In genomic region chr12:94650143-94651056, GRCh38 we compare ENCODE assay signal across 8 cellular contexts. TPM values are rescaled to one million over a fixed set of nuclear protein-coding genes. Genes with fewer than 3 reads are reported as not detected.
DNase-seq lines count a peak whose midpoint lies in the region; ATAC-seq and TF ChIP-seq lines count a peak whose summit lies in the region.

Gene TMCC3 (minus strand): TSS chr12:94650557. CDS start chr12:94650430, 127 bp downstream.

- H3K9me3 Mint-ChIP-seq in brain: no peaks in the 10 kb centered on the region

- H3K36me3 Mint-ChIP-seq in brain: no peaks in the 10 kb centered on the region

- TF ChIP-seq CTCF in OCI-LY3 (IDR thresholded peaks at IDR 0.05; ENCODE audit: low read depth, low read length) (no peak), brain (conservative IDR thresholded peaks at IDR 0.05) (peak in 1 of 2 experiments; percentile 5)

- no peak within 1 kb of the TSS for H2AFZ ChIP-seq in OCI-LY3 (ENCODE audit: low read depth, low read length)

- peak within 1 kb of the TSS; percentile 83 to 92 (median 88) for H3K4me3 Mint-ChIP-seq in brain

- no peaks in the 10 kb centered on the region for H3K79me2 ChIP-seq in OCI-LY3 (ENCODE audit: low read length)

- H3K27me3 ChIP-seq in OCI-LY3 (ENCODE audit: low read depth, low read length) (peaks cover 34% of the 10 kb centered on the region), rectal smooth muscle tissue (ENCODE audit: control insufficient read depth, insufficient read depth, low read length) (no peaks in the 10 kb centered on the region)

- H3K27ac Mint-ChIP-seq in brain: peak within 1 kb of the TSS in 4 of 5 experiments; percentile 35 to 85 (median 61)

- peaks cover 35% of the 10 kb centered on the region for H4K20me1 ChIP-seq in OCI-LY3 (ENCODE audit: insufficient read depth, low read length)

- H3K36me3 ChIP-seq in OCI-LY3 (replicated peaks; ENCODE audit: low read depth, low read length): no peaks in the 10 kb centered on the region
- no peaks in the 10 kb centered on the region for H3K36me3 ChIP-seq in rectal smooth muscle tissue (ENCODE audit: control insufficient read depth, insufficient read depth, low read length)

- peaks cover 34% of the 10 kb centered on the region for H3K4me1 Mint-ChIP-seq in brain

- peak; percentile 9 for DNase-seq in stimulated activated CD8-positive, alpha-beta memory T cell treated with anti-CD3 and anti-CD28 coated beads, Interleukin-12 subunit alpha, Interleukin-12 subunit beta, amount 100 ng/mL, for 4 hours (ENCODE audit: low read depth)
- DNase-seq in stimulated activated CD8-positive, alpha-beta memory T cell treated with anti-CD3 and anti-CD28 coated beads, Interleukin-4, amount 100 ng/mL, for 48 hours: no peak
- DNase-seq in NK-92 treated with Interleukin-12 subunit alpha and Interleukin-12 subunit beta, amount 100 ng/mL, for 24 hours (lab: John Stamatoyannopoulos, UW): no peak

- H3K27me3 Mint-ChIP-seq in brain: peaks cover 39% of the 10 kb centered on the region

- peak within 1 kb of the TSS; percentile 12 for H3K9ac ChIP-seq in OCI-LY3 (ENCODE audit: low read length)
- peak within 1 kb of the TSS; percentile 49 for H3K9ac ChIP-seq in rectal smooth muscle tissue (ENCODE audit: low read length)

- H3K4me3 ChIP-seq in OCI-LY3 (ENCODE audit: low read length) (peak within 1 kb of the TSS; percentile 83), iPS-11a (ENCODE audit: low read depth, low read length) (peak within 1 kb of the TSS; percentile 65), rectal smooth muscle tissue (ENCODE audit: low read length) (peak within 1 kb of the TSS; percentile 82)

- peak; percentile 50 for ATAC-seq in HG02870 (IDR thresholded peaks at IDR 0.05; ENCODE audit: unreplicated experiment)

- H3K27ac ChIP-seq in OCI-LY3 (ENCODE audit: low read length) (no peak within 1 kb of the TSS), rectal smooth muscle tissue (ENCODE audit: low read depth, low read length) (peak within 1 kb of the TSS; percentile 68)

- H3K9me3 ChIP-seq in OCI-LY3 (ENCODE audit: insufficient read depth, low read length): no peaks in the 10 kb centered on the region

- H3K4me1 ChIP-seq in OCI-LY3 (ENCODE audit: low read length) (peaks cover 5% of the 10 kb centered on the region), rectal smooth muscle tissue (ENCODE audit: control insufficient read depth, insufficient read depth, low read length) (peaks cover 2% of the 10 kb centered on the region)

- H3K4me2 ChIP-seq in OCI-LY3 (ENCODE audit: low read length): peak within 1 kb of the TSS; percentile 91

RNA-seq across cellular contexts. Expression of gene TMCC3, which starts in this region (rescaled TPM):
- polyA plus RNA-seq in brain (ENCODE audit: insufficient read depth, low read depth, low replicate concordance): 8.4 TPM
